18 cellular contexts compared by ENCODE assay signal in the genomic region with DNA sequence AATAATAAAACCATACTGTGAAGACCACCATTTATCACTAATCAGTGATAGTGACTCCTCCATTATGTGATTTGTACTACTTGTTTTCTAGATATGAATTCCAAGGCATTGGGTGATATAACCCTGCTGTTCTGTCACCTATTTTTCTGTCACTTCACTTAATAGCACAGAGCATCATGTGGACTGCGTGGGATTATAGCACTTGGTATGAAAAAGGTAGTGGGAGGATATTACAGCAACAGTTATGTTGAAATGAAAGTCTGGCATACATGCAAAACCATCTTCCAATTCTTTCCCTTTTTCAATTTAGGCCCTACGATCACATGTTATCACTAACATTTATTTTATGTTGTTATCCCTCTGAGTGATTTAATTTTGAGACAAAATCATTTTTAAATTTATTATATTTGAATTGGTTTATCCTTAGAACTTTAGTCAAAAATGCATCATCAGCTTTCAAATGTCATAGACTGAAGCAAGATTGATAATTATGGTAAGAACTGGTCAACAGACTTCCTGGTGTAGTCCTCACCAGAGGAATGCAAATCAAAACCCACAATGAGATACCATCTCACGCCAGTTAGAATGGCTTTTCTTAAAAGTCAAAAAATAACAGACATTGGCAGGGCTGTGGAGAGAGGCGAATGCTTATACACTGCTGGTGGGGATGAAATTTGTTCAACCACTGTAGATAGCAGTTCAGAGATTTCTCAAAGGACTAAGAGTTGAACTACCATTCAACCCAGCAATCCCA.
"Had no signal": no experiment of that assay in that cellular context is flagged by ENCODE, and none has a peak within 500 bp of the region (broad histone marks: within the 10 kb centered on the region; RNA-seq: fewer than 3 reads in every experiment).

No MANE protein-coding gene starts in this region.

- H3K27ac Mint-ChIP-seq: activated B cell treated with CpG ODN at 0.5 μM for 24 hours; activated CD4-positive, alpha-beta memory T cell treated with anti-CD3 and anti-CD28 coated beads, Interleukin-2, amount 10 ng/mL, durations not matched to agents 7 days and 5 days; activated CD8-positive, alpha-beta memory T cell treated with anti-CD3 and anti-CD28 coated beads, Interleukin-2, amount 10 ng/mL, durations not matched to agents 7 days and 5 days; activated naive CD8-positive, alpha-beta T cell treated with anti-CD3 and anti-CD28 coated beads, Interleukin-2, amount 10 ng/mL, durations not matched to agents 7 days and 5 days; naive B cell; stimulated activated naive CD8-positive, alpha-beta T cell treated with anti-CD3 and anti-CD28 coated beads, Interleukin-15, amount 100 ng/mL, for 72 hours; type B pancreatic cell had no signal

- H3K4me1 Mint-ChIP-seq: activated B cell treated with CpG ODN at 0.5 μM for 24 hours had no signal

- H3K27me3 ChIP-seq: heart right ventricle had no signal

- H3K27me3 Mint-ChIP-seq: activated B cell treated with CpG ODN at 0.5 μM for 24 hours; activated CD4-positive, alpha-beta memory T cell treated with anti-CD3 and anti-CD28 coated beads, Interleukin-2, amount 10 ng/mL, durations not matched to agents 7 days and 5 days; activated CD8-positive, alpha-beta memory T cell treated with anti-CD3 and anti-CD28 coated beads, Interleukin-2, amount 10 ng/mL, durations not matched to agents 7 days and 5 days; naive B cell; stimulated activated naive CD8-positive, alpha-beta T cell treated with anti-CD3 and anti-CD28 coated beads, Interleukin-15, amount 100 ng/mL, for 72 hours; type B pancreatic cell had no signal

- DNase-seq: activated B cell treated with CpG ODN at 0.5 μM for 24 hours; activated CD4-positive, alpha-beta memory T cell treated with anti-CD3 and anti-CD28 coated beads, Interleukin-2, amount 10 ng/mL, durations not matched to agents 7 days and 5 days; activated CD4-positive, alpha-beta T cell treated with anti-CD3 and anti-CD28 coated beads for 4 hours; activated CD8-positive, alpha-beta memory T cell treated with anti-CD3 and anti-CD28 coated beads, Interleukin-2, amount 10 ng/mL, durations not matched to agents 7 days and 5 days; activated naive CD8-positive, alpha-beta T cell treated with anti-CD3 and anti-CD28 coated beads, Interleukin-2, amount 10 ng/mL, durations not matched to agents 7 days and 5 days; aorta; effector CD4-positive, alpha-beta T cell; heart right ventricle; left ventricle myocardium inferior; mucosa of descending colon; naive B cell; right cardiac atrium; stimulated activated CD4-positive, alpha-beta T cell treated with anti-CD3 and anti-CD28 coated beads, Interleukin-2, amount 100 ng/mL, for 24 hours; stimulated activated naive CD8-positive, alpha-beta T cell treated with anti-CD3 and anti-CD28 coated beads, Interleukin-15, amount 100 ng/mL, for 72 hours had no signal

- H3K9me3 ChIP-seq: left ventricle myocardium inferior, mucosa of descending colon, prostate gland had no signal

- H3K4me3 ChIP-seq: heart right ventricle, left ventricle myocardium inferior, mucosa of descending colon, prostate gland had no signal

- H3K27ac ChIP-seq: heart right ventricle, left ventricle myocardium inferior, prostate gland had no signal

- H3K9me3 Mint-ChIP-seq: activated B cell treated with CpG ODN at 0.5 μM for 24 hours, neural crest cell had no signal

- H3K36me3 Mint-ChIP-seq: activated CD8-positive, alpha-beta memory T cell treated with anti-CD3 and anti-CD28 coated beads, Interleukin-2, amount 10 ng/mL, durations not matched to agents 7 days and 5 days; naive B cell had no signal

- ATAC-seq: activated CD8-positive, alpha-beta memory T cell treated with anti-CD3 and anti-CD28 coated beads, Interleukin-2, amount 10 ng/mL, durations not matched to agents 7 days and 5 days; esophagus mucosa; heart right ventricle; mucosa of descending colon; right cardiac atrium; stimulated activated naive CD8-positive, alpha-beta T cell treated with anti-CD3 and anti-CD28 coated beads, Interleukin-15, amount 100 ng/mL, for 72 hours had no signal

- H3K36me3 ChIP-seq: heart right ventricle, left ventricle myocardium inferior, prostate gland had no signal

- H3K4me3 Mint-ChIP-seq: activated B cell treated with CpG ODN at 0.5 μM for 24 hours; activated CD4-positive, alpha-beta memory T cell treated with anti-CD3 and anti-CD28 coated beads, Interleukin-2, amount 10 ng/mL, durations not matched to agents 7 days and 5 days; activated CD8-positive, alpha-beta memory T cell treated with anti-CD3 and anti-CD28 coated beads, Interleukin-2, amount 10 ng/mL, durations not matched to agents 7 days and 5 days; activated naive CD8-positive, alpha-beta T cell treated with anti-CD3 and anti-CD28 coated beads, Interleukin-2, amount 10 ng/mL, durations not matched to agents 7 days and 5 days; naive B cell; neural crest cell; stimulated activated naive CD8-positive, alpha-beta T cell treated with anti-CD3 and anti-CD28 coated beads, Interleukin-15, amount 100 ng/mL, for 72 hours; type B pancreatic cell had no signal
